ENCODE assay signal across 23 cellular contexts in the genomic region with DNA sequence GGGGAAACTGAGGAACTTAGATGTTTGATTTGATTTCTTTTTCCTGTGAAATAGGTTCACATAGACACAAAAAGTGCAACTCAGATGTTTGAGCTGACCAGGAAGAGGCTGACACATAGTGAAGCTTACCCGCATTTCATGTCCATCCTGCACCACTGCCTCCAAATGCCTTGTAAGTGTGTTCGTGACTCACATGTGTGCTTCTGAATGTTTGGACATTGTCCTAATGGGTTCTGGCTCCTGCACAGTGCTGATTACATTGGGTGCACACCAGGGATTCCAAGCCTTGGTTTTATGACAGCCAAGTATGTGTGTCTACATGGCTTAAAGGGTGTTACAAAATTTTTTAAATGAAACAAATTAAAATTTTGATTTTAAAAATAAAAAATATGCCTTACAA.
DNase-seq lines count a peak whose midpoint lies in the region; TF ChIP-seq lines count a peak whose summit lies in the region.
"Had no signal": no experiment of that assay in that cellular context is flagged by ENCODE, and none has a peak within 500 bp of the region (broad histone marks: within the 10 kb centered on the region; RNA-seq: fewer than 3 reads in every experiment).

No MANE protein-coding gene starts in this region.

- no peak overlapping the region for H3K4me3 ChIP-seq in foreskin fibroblast (ENCODE audit: low read depth in 1 of 2, low read length in 2 of 2)
- no peak overlapping the region for H3K4me3 ChIP-seq in spleen
- H3K4me3 ChIP-seq: breast epithelium, colonic mucosa, esophagus squamous epithelium, GM12878, SJCRH30, skin epidermis, suprapubic skin, uterus had no signal

- WGBS in spleen, 5 donors, result 90 to 98% (median 92%) methylated on average over 2 of the region's 2 CpGs

- H3K4me1 ChIP-seq in spleen, result peaks cover 3 to 16% (median 9%) of the 10 kb centered on the region in 6 donors
- H3K4me1 ChIP-seq: breast epithelium, colonic mucosa, uterus had no signal

- no peak for TF ChIP-seq POLR2A in spleen (IDR thresholded peaks at IDR 0.05)

- no peaks in the 10 kb centered on the region for H3K27me3 ChIP-seq in spleen (replicated peaks in 1 of 7)
- H3K27me3 ChIP-seq: breast epithelium, colonic mucosa, esophagus squamous epithelium, SJCRH30, suprapubic skin, uterus had no signal

- intact Hi-C loops in spleen (cut with DNase I; ENCODE audit: low total_unique reads), result no loop called here

- DNase-seq in ELR (ENCODE audit: low read depth) (peak; percentile 47), LHCN-M2 (ENCODE audit: low read depth) (peak; percentile 34), foreskin fibroblast (peak; percentile 48 to 53), renal cortical epithelial cell (ENCODE audit: low read depth) (peak; percentile 81), spleen (no peak), D341Med (ENCODE audit: low spot score) (no peak), NCI-H1105 treated with DMSO at 0.1 percent for 48 hours (lab: John Stamatoyannopoulos, UW) (no peak), T-helper 1 cell (no peak)
- DNase-seq: activated CD4-positive, alpha-beta T cell treated with anti-CD3 and anti-CD28 coated beads, Interleukin-2, amount 50 U/mL, for 1 hour; CD4-positive, alpha-beta T cell; colonic mucosa; DMS153; esophagus squamous epithelium; NCI-H1092 treated with DMSO at 0.1 percent for 48 hours; NCI-H2081; SJCRH30; stimulated activated CD4-positive, alpha-beta T cell treated with anti-CD3 and anti-CD28 coated beads, Interleukin-2, amount 100 ng/mL, for 24 hours; uterus had no signal

- no peaks in the 10 kb centered on the region for H3K9me3 ChIP-seq in spleen
- H3K9me3 ChIP-seq: breast epithelium, colonic mucosa, esophagus squamous epithelium, SJCRH30, suprapubic skin, uterus had no signal

- no peak overlapping the region for H3K27ac ChIP-seq in spleen
- H3K27ac ChIP-seq: breast epithelium, colonic mucosa, esophagus squamous epithelium, SJCRH30, skin epidermis, suprapubic skin, uterus, VCaP had no signal

- TF ChIP-seq CTCF in foreskin fibroblast (IDR thresholded peaks at IDR 0.05; ENCODE audit: low read depth, low read length), result no peak
- no peak for TF ChIP-seq CTCF in spleen (IDR thresholded peaks at IDR 0.05 in 8 of 11, conservative IDR thresholded peaks at IDR 0.05 in 3 of 11)

- H3K36me3 ChIP-seq in spleen, result peaks cover 0 to 58% (median 18%) of the 10 kb centered on the region in 6 donors
- H3K36me3 ChIP-seq: breast epithelium, colonic mucosa, uterus had no signal

Comparison
In these comparisons a context has a peak if more than half of its experiments do, and no peak if none do; other contexts are left out.
1. DNase-seq: peak in ELR (single experiment), LHCN-M2 (single experiment), foreskin fibroblast (2 of 2) and renal cortical epithelial cell (single experiment); none in spleen (single experiment), D341Med (single experiment), NCI-H1105 treated with DMSO at 0.1 percent for 48 hours (single experiment) and T-helper 1 cell (0 of 5).